ENCODE assay signal across 8 cellular contexts in genomic region chr2:10721344-10722251, GRCh38. TPM values are rescaled to one million over a fixed set of nuclear protein-coding genes. Genes with fewer than 3 reads are reported as not detected.
A peak's percentile ranks its signal among the peaks of the same experiment; 100 is the strongest.
DNase-seq lines count a peak whose midpoint lies in the region; ATAC-seq, FAIRE-seq and TF ChIP-seq lines count a peak whose summit lies in the region.

TSS of gene ATP6V1C2 (plus strand) at chr2:10721630. CDS start at chr2:10722850, 1,220 bp downstream.

- peak within 1 kb of the TSS; percentile 71 for H3K4me2 ChIP-seq in trophoblast cell (ENCODE audit: low read length)

- no peaks in the 10 kb centered on the region for H3K79me1 ChIP-seq in trophoblast cell (ENCODE audit: low read length)

- no peaks in the 10 kb centered on the region for H3K9me3 ChIP-seq in A673 (ENCODE audit: low read depth, low read length, poor library complexity, severe bottlenecking)
- no peaks in the 10 kb centered on the region for H3K9me3 ChIP-seq in trophoblast cell (ENCODE audit: insufficient read depth, low read depth, low read length)

- H3K4ac ChIP-seq in trophoblast cell (ENCODE audit: low read depth, low read length): no peak within 1 kb of the TSS

- H3K23ac ChIP-seq in trophoblast cell (ENCODE audit: low read length): no peak within 1 kb of the TSS

- H3K18ac ChIP-seq in trophoblast cell (ENCODE audit: low read length): no peak within 1 kb of the TSS

- no peak within 1 kb of the TSS for H2BK5ac ChIP-seq in trophoblast cell (ENCODE audit: low read depth, low read length, poor library complexity)

- no peak within 1 kb of the TSS for H4K8ac ChIP-seq in trophoblast cell (ENCODE audit: low read depth, low read length)

- WGBS in trophoblast cell (ENCODE audit: extremely low coverage, insufficient coverage, insufficient read length): no CpG with 5 or more reads among the region's 109 CpGs

- ATAC-seq in HG02852 (IDR thresholded peaks at IDR 0.05; ENCODE audit: unreplicated experiment) (peak; percentile 85), HG03378 (IDR thresholded peaks at IDR 0.05; ENCODE audit: unreplicated experiment) (no peak)

- TF ChIP-seq POLR2A in H54 (IDR thresholded peaks at IDR 0.05; ENCODE audit: low read depth, low read length): no peak

- H4K12ac ChIP-seq in trophoblast cell (ENCODE audit: low read depth, low read length): no peak within 1 kb of the TSS

- H3K4me3 ChIP-seq in A673 (ENCODE audit: low read depth, low read length, poor library complexity, severe bottlenecking) (peak within 1 kb of the TSS; percentile 45), GM06990 (replicated peaks; ENCODE audit: low read depth, low read length) (peak within 1 kb of the TSS; percentile 57), fibroblast of pulmonary artery (replicated peaks; ENCODE audit: low read depth, low read length) (peak within 1 kb of the TSS; percentile 17), trophoblast cell (ENCODE audit: low read depth, low read length) (peak within 1 kb of the TSS; percentile 65)

- H3K36me3 ChIP-seq in A673 (ENCODE audit: insufficient read depth, low read length, poor library complexity, severe bottlenecking): no peaks in the 10 kb centered on the region
- H3K36me3 ChIP-seq in GM06990 (ENCODE audit: control insufficient read depth, insufficient read depth, low read length): no peaks in the 10 kb centered on the region
- no peaks in the 10 kb centered on the region for H3K36me3 ChIP-seq in trophoblast cell (ENCODE audit: control insufficient read depth in 1 of 2, insufficient read depth in 2 of 2, low read length in 2 of 2)

- no TSS peak for BruUV-seq in A673 (replicated peaks; lab: Mats Ljungman, UMichigan)

- no peaks in the 10 kb centered on the region for H3K79me2 ChIP-seq in trophoblast cell (ENCODE audit: control insufficient read depth, insufficient read depth, low read length, poor library complexity)

- TF ChIP-seq CTCF in A673 (conservative IDR thresholded peaks at IDR 0.05; ENCODE audit: low read depth, low read length): no peak
- no peak for TF ChIP-seq CTCF in GM06990 (IDR thresholded peaks at IDR 0.05; ENCODE audit: insufficient read depth, low read length, poor library complexity, severe bottlenecking)
- no peak for TF ChIP-seq CTCF in fibroblast of pulmonary artery (IDR thresholded peaks at IDR 0.05; ENCODE audit: low read length, missing control alignments)

- no peak within 1 kb of the TSS for H2BK12ac ChIP-seq in trophoblast cell (ENCODE audit: low read length)

- intact Hi-C loops in A673 (cut with micrococcal nuclease; ENCODE audit: unreplicated experiment): no loop called here

- H4K91ac ChIP-seq in trophoblast cell (ENCODE audit: low read depth, low read length): no peak within 1 kb of the TSS

- no peak within 1 kb of the TSS for H3K27ac ChIP-seq in A673 (ENCODE audit: low read depth, low read length, poor library complexity, severe bottlenecking)
- H3K27ac ChIP-seq in trophoblast cell (ENCODE audit: low read depth, low read length): no peak within 1 kb of the TSS

- no peak within 1 kb of the TSS for H2BK120ac ChIP-seq in trophoblast cell (ENCODE audit: insufficient read depth, low read length, poor library complexity)

- POLR2A ChIA-PET in A673 (lab: Charles Lee; ENCODE audit: low non-redundant PET): no interaction called here

- H2AFZ ChIP-seq in trophoblast cell (ENCODE audit: insufficient read depth, low read length, poor library complexity): no peak within 1 kb of the TSS

- H3K27me3 ChIP-seq in A673 (replicated peaks; ENCODE audit: insufficient read depth, low read depth, low read length, poor library complexity) (peaks cover 54% of the 10 kb centered on the region), GM06990 (replicated peaks; ENCODE audit: control insufficient read depth, insufficient read depth, low read length) (peaks cover 12% of the 10 kb centered on the region), trophoblast cell (ENCODE audit: insufficient read depth, low read length) (peaks cover 25% of the 10 kb centered on the region)

- CTCF ChIA-PET in A673 (lab: Charles Lee): no interaction called here

- H3K14ac ChIP-seq in trophoblast cell (ENCODE audit: low read length): no peak within 1 kb of the TSS

- no peak within 1 kb of the TSS for H3K9ac ChIP-seq in trophoblast cell (ENCODE audit: low read length)

- DNase-seq in A673 (ENCODE audit: low spot score): no peak
- DNase-seq in GM06990 (ENCODE audit: extremely low read depth, insufficient read length): peak; percentile 39
- peak; percentile 86 for DNase-seq in RPMI8226
- no peak for DNase-seq in fibroblast of pulmonary artery (ENCODE audit: low read depth)
- DNase-seq in trophoblast cell: peak; percentile 28 to 61
- no peak for DNase-seq in H54 (ENCODE audit: insufficient read length, low spot score)

- FAIRE-seq in H54 (lab: Jason Lieb, UNC): no peak

- H2AK5ac ChIP-seq in trophoblast cell (ENCODE audit: low read length): no peak within 1 kb of the TSS

- H3K4me1 ChIP-seq in A673 (ENCODE audit: insufficient read depth, low read length, poor library complexity, severe bottlenecking) (peaks cover 19% of the 10 kb centered on the region), trophoblast cell (ENCODE audit: control insufficient read depth in 1 of 2, insufficient read depth in 2 of 2, low read length in 2 of 2) (peaks cover 0 to 9% of the 10 kb centered on the region in 2 experiments)

RNA-seq across cellular contexts. Expression of gene ATP6V1C2, which starts in this region (rescaled TPM):
- total RNA-seq in A673 (2021): not detected in 2 replicates
- 75.0 and 76.0 TPM in 2 replicates for polyA plus RNA-seq in trophoblast cell (2013)

Comparison
In these comparisons a context has a peak if more than half of its experiments do, and no peak if none do; other contexts are left out.
1. DNase-seq: peak in GM06990 (single experiment), RPMI8226 (single experiment) and trophoblast cell (2 of 2); none in A673 (single experiment), fibroblast of pulmonary artery (single experiment) and H54 (single experiment).
2. Peak in every context shown above with its lines, with median percentiles within 50 percentile points of each other: H3K4me3 ChIP-seq.